ENCODE assay signal across 7 cellular contexts in genomic region chr20:44841955-44842354, GRCh38. TPM values are rescaled to one million over a fixed set of nuclear protein-coding genes. Genes with fewer than 3 reads are reported as not detected.
"Had no signal": no experiment of that assay in that cellular context is flagged by ENCODE, and none has a peak within 500 bp of the region (broad histone marks: within the 10 kb centered on the region; RNA-seq: fewer than 3 reads in every experiment).

No MANE protein-coding gene starts in this region.

- FAIRE-seq: H1, H54 had no signal

- H3K4me1 Mint-ChIP-seq: GM23338 had no signal

- H3K4me3 ChIP-seq: GM23338 had no signal

- H3K4me3 Mint-ChIP-seq: GM23338, H9 had no signal

- H3K27ac Mint-ChIP-seq: GM23338, H9 had no signal

- DNase-seq: H9, HCEC 1CT, IMR-90 had no signal

RNA-seq across cellular contexts. Expression of gene RIMS4, which starts 31.6 kb away (rescaled TPM):
- total RNA-seq: HT-29, IMR-90 had no signal
